23 cellular contexts compared by ENCODE assay signal in the genomic region with DNA sequence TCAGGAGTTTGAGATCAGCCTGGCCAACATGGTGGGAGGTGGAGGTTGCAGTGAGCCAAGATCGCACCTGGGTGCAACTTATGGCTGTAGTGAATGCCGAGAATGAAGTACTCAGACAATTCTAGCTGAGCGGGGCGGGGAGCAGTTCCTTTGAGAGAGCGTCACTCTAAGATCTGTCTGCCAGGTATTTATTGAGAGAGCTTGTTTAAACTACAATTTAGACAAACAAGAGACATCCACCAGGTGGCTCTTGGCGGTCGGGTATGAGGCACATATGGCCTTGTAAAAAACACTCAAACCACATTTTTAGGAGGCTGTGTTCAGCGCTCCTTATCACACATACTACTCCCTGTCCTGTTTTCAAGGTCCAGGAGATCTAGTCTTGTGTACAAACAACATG. TPM values are rescaled to one million over a fixed set of nuclear protein-coding genes. Genes with fewer than 3 reads are reported as not detected.
DNase-seq lines count a peak whose midpoint lies in the region; ATAC-seq, FAIRE-seq and TF ChIP-seq lines count a peak whose summit lies in the region.
"Had no signal": no experiment of that assay in that cellular context is flagged by ENCODE, and none has a peak within 500 bp of the region (broad histone marks: within the 10 kb centered on the region; RNA-seq: fewer than 3 reads in every experiment).

No MANE protein-coding gene starts in this region.

- no CpG with 5 or more reads among the region's 8 CpGs for WGBS in H9 (ENCODE audit: extremely low coverage, insufficient read length, low lambda C conversion rate)
- 3% methylated on average over 8 of the region's 8 CpGs for WGBS in HepG2 (ENCODE audit: low lambda C conversion rate)
- WGBS in esophagus muscularis mucosa = 88% methylated on average over 8 of the region's 8 CpGs

- H3K4me3 Mint-ChIP-seq in H9 = no peak overlapping the region
- H3K4me3 Mint-ChIP-seq: dendritic cell treated with granulocyte-macrophage colony-stimulating factor and Interleukin-4, amounts not matched to agents 40 ng/mL and 50 ng/mL, for 4 days had no signal

- H3K9me3 ChIP-seq in H9 (ENCODE audit: control insufficient read depth, low read depth, low read length) = no peaks in the 10 kb centered on the region
- no peaks in the 10 kb centered on the region for H3K9me3 ChIP-seq in OCI-LY3 (ENCODE audit: insufficient read depth, low read length)
- no peaks in the 10 kb centered on the region for H3K9me3 ChIP-seq in HepG2 (ENCODE audit: low read length)
- no peaks in the 10 kb centered on the region for H3K9me3 ChIP-seq in esophagus muscularis mucosa
- H3K9me3 ChIP-seq: SJSA1, spleen had no signal

- no peaks in the 10 kb centered on the region for H3K79me1 ChIP-seq in H9 (ENCODE audit: insufficient read depth, low read depth, low read length, poor library complexity, severe bottlenecking)

- TF ChIP-seq CTCF in H9 (conservative IDR thresholded peaks at IDR 0.05) (no peak), OCI-LY3 (IDR thresholded peaks at IDR 0.05; ENCODE audit: low read depth, low read length) (peak; percentile 27; the same call in 1 of the 2 replicates), HepG2 (CRISPR knock-in tag; IDR thresholded peaks at IDR 0.05) (peak; percentile 45), esophagus muscularis mucosa (IDR thresholded peaks at IDR 0.05) (no peak)

- no peak overlapping the region for H3T11ph ChIP-seq in H9 (ENCODE audit: low read length)

- H2BK5ac ChIP-seq in H9 (ENCODE audit: insufficient read length, low read length) = no peak overlapping the region

- H3K14ac ChIP-seq in H9 (ENCODE audit: insufficient read depth, low read length) = no peak overlapping the region

- H2AK5ac ChIP-seq in H9 (ENCODE audit: insufficient read length, low read length) = no peak overlapping the region

- POLR2A ChIA-PET in HepG2 (lab: Yijun Ruan, JAX) = no interaction called here

- peak; percentile 49 for ATAC-seq in HepG2
- ATAC-seq: Panc1 had no signal

- H4K91ac ChIP-seq in H9 (ENCODE audit: insufficient read length, low read depth, low read length) = no peak overlapping the region

- H3K4me1 Mint-ChIP-seq in H9 = no peaks in the 10 kb centered on the region

- H3K18ac ChIP-seq in H9 (ENCODE audit: insufficient read length, low read depth, low read length) = no peak overlapping the region

- H2BK20ac ChIP-seq in H9 (ENCODE audit: low read depth, low read length, poor library complexity, severe bottlenecking) = no peak overlapping the region

- no peak overlapping the region for H4K8ac ChIP-seq in H9 (replicated peaks; ENCODE audit: insufficient read length, low read depth, low read length)

- TF ChIP-seq EP300 in HepG2 (IDR thresholded peaks at IDR 0.05; ENCODE audit: low read depth in 2 of 2, low read length in 2 of 2) (no peak), HepG2 (CRISPR knock-in tag; IDR thresholded peaks at IDR 0.05; ENCODE audit: borderline replicate concordance) (no peak), esophagus muscularis mucosa (IDR thresholded peaks at IDR 0.05) (no peak)

- CTCF ChIA-PET in HepG2 (lab: Yijun Ruan, JAX; ENCODE audit: low intra/inter-chr PET ratio, low total read pairs) = interaction anchor here (1.4 kb wide), 1 partner anchor 104 kb away, joined by 5 read pairs; no protein-coding TSS in a partner anchor

- H3K79me2 ChIP-seq in H9 (ENCODE audit: insufficient read depth, low read length) (no peaks in the 10 kb centered on the region), OCI-LY3 (ENCODE audit: low read length) (no peaks in the 10 kb centered on the region), HepG2 (ENCODE audit: insufficient read depth, low read length) (no peaks in the 10 kb centered on the region)

- no peak overlapping the region for H2BK120ac ChIP-seq in H9 (ENCODE audit: low read depth, low read length, poor library complexity, severe bottlenecking)

- H3K27me3 ChIP-seq in H9 (ENCODE audit: insufficient read depth, low read length) (no peaks in the 10 kb centered on the region), OCI-LY3 (ENCODE audit: low read depth, low read length) (no peaks in the 10 kb centered on the region), HepG2 (ENCODE audit: control insufficient read depth in 1 of 2, insufficient read depth in 2 of 2, low read length in 2 of 2) (peaks cover 3 to 32% of the 10 kb centered on the region in 2 experiments; a peak in 3 of 5 replicates), esophagus muscularis mucosa (peaks cover 0 to 3% (median 0%) of the 10 kb centered on the region in 4 donors)
- H3K27me3 ChIP-seq: cardiac muscle cell, SJSA1, spleen had no signal

- no peak for TF ChIP-seq RAD21 in HepG2 (CRISPR knock-in tag; IDR thresholded peaks at IDR 0.05)

- peak overlapping the region in 2 of 3 experiments; percentile 59 to 95; a peak in 4 of 7 replicates for H3K27ac Mint-ChIP-seq in H9
- H3K27ac Mint-ChIP-seq: dendritic cell treated with granulocyte-macrophage colony-stimulating factor and Interleukin-4, amounts not matched to agents 40 ng/mL and 50 ng/mL, for 4 days had no signal

- DNase-seq in H9 (no peak), NCI-H2029 (lab: John Stamatoyannopoulos, UW) (peak; percentile 17), HepG2 (ENCODE audit: low spot score) (peak; percentile 28), NAMALWA (ENCODE audit: low spot score) (no peak), substantia nigra (lab: John Stamatoyannopoulos, UW) (no peak), SW 1271 (lab: John Stamatoyannopoulos, UW) (no peak), esophagus muscularis mucosa (ENCODE audit: extremely low spot score) (no peak)
- DNase-seq: activated CD4-positive, alpha-beta T cell treated with anti-CD3 and anti-CD28 coated beads, Interleukin-2, amount 50 U/mL, for 48 hours; activated naive CD4-positive, alpha-beta T cell treated with Interleukin-2 at 50 U/mL for 16 hours; amygdala; foreskin fibroblast; hippocampal formation; NCI-H2107; nucleus accumbens; retina; spleen had no signal

- H3K4ac ChIP-seq in H9 (ENCODE audit: low read depth, low read length) = no peak overlapping the region

- in situ Hi-C loops in HepG2 (cut with HindIII; ENCODE audit: extremely low pct_ligation_motif_present, low pct_unique_long_range_greater_than_20kb) = no loop called here

- no peaks in the 10 kb centered on the region for H3K9me3 Mint-ChIP-seq in H9
- H3K9me3 Mint-ChIP-seq: dendritic cell treated with granulocyte-macrophage colony-stimulating factor and Interleukin-4, amounts not matched to agents 40 ng/mL and 50 ng/mL, for 4 days had no signal

- no peak overlapping the region for H3K4me2 ChIP-seq in H9 (ENCODE audit: insufficient read depth, insufficient read length, low read length)
- H3K4me2 ChIP-seq in OCI-LY3 (ENCODE audit: low read length) = no peak overlapping the region
- H3K4me2 ChIP-seq in HepG2 (ENCODE audit: low read depth, low read length) = no peak overlapping the region

- no peak overlapping the region for H3K56ac ChIP-seq in H9 (ENCODE audit: insufficient read length, low read depth, low read length)

- no peak overlapping the region for H4K5ac ChIP-seq in H9 (ENCODE audit: insufficient read length, low read depth, low read length)

- TF ChIP-seq POLR2A in HepG2 (IDR thresholded peaks at IDR 0.05; ENCODE audit: insufficient read depth in 1 of 2, low read depth in 2 of 2, low read length in 2 of 2) (no peak), esophagus muscularis mucosa (IDR thresholded peaks at IDR 0.05; ENCODE audit: low read depth) (no peak)

- H3K4me3 ChIP-seq in OCI-LY3 (ENCODE audit: low read length) (no peak overlapping the region), HepG2 (replicated peaks in 1 of 3; ENCODE audit: insufficient read depth in 1 of 3, low read depth in 2 of 3, low read length in 3 of 3) (no peak overlapping the region), esophagus muscularis mucosa (no peak overlapping the region)
- H3K4me3 ChIP-seq: cardiac muscle cell, lung, SJSA1, spleen had no signal

- BruUV-seq in HepG2 (replicated peaks; lab: Mats Ljungman, UMichigan) = no TSS peak

- H3K23ac ChIP-seq in H9 (ENCODE audit: insufficient read length, low read depth, low read length) = no peak overlapping the region

- H3K36me3 ChIP-seq in OCI-LY3 (replicated peaks; ENCODE audit: low read depth, low read length) = no peaks in the 10 kb centered on the region
- no peaks in the 10 kb centered on the region for H3K36me3 ChIP-seq in HepG2 (replicated peaks in 1 of 2; ENCODE audit: control insufficient read depth in 1 of 2, insufficient read depth in 2 of 2, low read length in 2 of 2)
- H3K36me3 ChIP-seq in esophagus muscularis mucosa = no peaks in the 10 kb centered on the region
- H3K36me3 ChIP-seq: SJSA1 had no signal

- FAIRE-seq in HepG2 (lab: Jason Lieb, UNC) = peak; percentile 15

- intact Hi-C loops in HepG2 (cut with micrococcal nuclease; ENCODE audit: unreplicated experiment) = no loop called here
- intact Hi-C loops in esophagus muscularis mucosa (cut with DNase I) = no loop called here

- H2BK12ac ChIP-seq in H9 (ENCODE audit: insufficient read length, low read depth, low read length) = no peak overlapping the region

- no peaks in the 10 kb centered on the region for H3K23me2 ChIP-seq in H9 (ENCODE audit: insufficient read length, low read depth, low read length, poor library complexity, severe bottlenecking)

- no peaks in the 10 kb centered on the region for H3K27me3 Mint-ChIP-seq in H9 (ENCODE audit: low read depth)

- no peak overlapping the region for H2AFZ ChIP-seq in H9 (ENCODE audit: low read length)
- H2AFZ ChIP-seq in OCI-LY3 (ENCODE audit: low read depth, low read length) = no peak overlapping the region
- no peak overlapping the region for H2AFZ ChIP-seq in HepG2 (ENCODE audit: low read length)

- H4K20me1 ChIP-seq in H9 (ENCODE audit: control insufficient read depth, insufficient read depth, insufficient read length) = no peaks in the 10 kb centered on the region
- no peaks in the 10 kb centered on the region for H4K20me1 ChIP-seq in OCI-LY3 (ENCODE audit: insufficient read depth, low read length)
- H4K20me1 ChIP-seq in HepG2 (ENCODE audit: insufficient read depth, low read length) = no peaks in the 10 kb centered on the region

- H3K9ac ChIP-seq in H9 (ENCODE audit: extremely low read depth, insufficient read length, low read length) = no peak overlapping the region
- no peak overlapping the region for H3K9ac ChIP-seq in OCI-LY3 (ENCODE audit: low read length)
- H3K9ac ChIP-seq in HepG2 (ENCODE audit: insufficient read depth, low read depth, low read length) = no peak overlapping the region

- H3K4me1 ChIP-seq in H9 (ENCODE audit: insufficient read depth, low read length) (no peaks in the 10 kb centered on the region), OCI-LY3 (ENCODE audit: low read length) (no peaks in the 10 kb centered on the region), HepG2 (ENCODE audit: insufficient read depth, low read length) (peaks cover 8% of the 10 kb centered on the region; the same call in 1 of the 2 replicates), esophagus muscularis mucosa (no peaks in the 10 kb centered on the region)
- H3K4me1 ChIP-seq: SJSA1 had no signal

- no peak overlapping the region for H2BK15ac ChIP-seq in H9 (ENCODE audit: low read depth, low read length)

- peaks cover 39 to 81% (median 50%) of the 10 kb centered on the region in 3 experiments; a peak in 6 of 7 replicates for H3K36me3 Mint-ChIP-seq in H9 (ENCODE audit: insufficient read depth in 1 of 3, low read depth in 3 of 3)

- H3K27ac ChIP-seq in H9 (ENCODE audit: insufficient read length, low read depth, low read length) (no peak overlapping the region), OCI-LY3 (ENCODE audit: low read length) (no peak overlapping the region), HepG2 (ENCODE audit: extremely low read length, insufficient read depth, low read length) (no peak overlapping the region), substantia nigra (ENCODE audit: low read depth, low read length, poor library complexity, severe bottlenecking) (no peak overlapping the region), esophagus muscularis mucosa (replicated peaks in 1 of 4) (no peak overlapping the region)
- H3K27ac ChIP-seq: cardiac muscle cell, epithelial cell of prostate, SJSA1, spleen had no signal

RNA-seq across cellular contexts. Expression of a gene that starts 40.6 kb away (rescaled TPM):
- total RNA-seq in H9 (2021) (202 and 237 TPM in 2 replicates), HepG2 (2016; rRNA removed; fragmentation: Illumina TruSeq; extraction: Trizol) (0.70 and 0.95 TPM in 2 replicates), esophagus muscularis mucosa (under 1 TPM; 0.17 to 0.83 (median 0.51) TPM)
- 0.10 and 0.18 TPM in 2 replicates for total RNA-seq in HepG2 (2016; cell fraction: cytosol; rRNA removed; fragmentation: Illumina TruSeq; extraction: Trizol; ENCODE audit: low read depth)
- 0.51 and 1.0 TPM in 2 replicates for total RNA-seq in HepG2 (2016; cell fraction: insoluble cytoplasmic fraction; rRNA removed; fragmentation: Illumina TruSeq; extraction: Trizol)
- 0.17 and 0.31 TPM in 2 replicates for total RNA-seq in HepG2 (2016; cell fraction: membrane; rRNA removed; fragmentation: Illumina TruSeq; extraction: Trizol)
- total RNA-seq in HepG2 (2016; cell fraction: nucleus; rRNA removed; fragmentation: Illumina TruSeq; extraction: Trizol) = 1.9 and 2.1 TPM in 2 replicates
- 9.8 and 10.0 TPM in 2 replicates for polyA plus RNA-seq in HepG2 (2011; rRNA removed)
- polyA plus RNA-seq in HepG2 (2011; cell fraction: cytosol; rRNA removed) = 3.0 and 7.2 TPM in 2 replicates
- 4.1 and 7.8 TPM in 2 replicates for polyA plus RNA-seq in HepG2 (2011; cell fraction: nucleus; rRNA removed)
- 25.1 and 45.8 TPM in 2 replicates for polyA plus RNA-seq in HepG2 (2012)
- polyA plus RNA-seq in HepG2 (2016; cell fraction: cytosol; fragmentation: Illumina TruSeq; extraction: Trizol; ENCODE audit: low read depth) = 0.11 and 0.24 TPM in 2 replicates
- polyA plus RNA-seq in HepG2 (2016; cell fraction: insoluble cytoplasmic fraction; fragmentation: Illumina TruSeq; extraction: Trizol; ENCODE audit: low read depth) = 0.56 and 1.3 TPM in 2 replicates
- polyA plus RNA-seq in HepG2 (2016; cell fraction: membrane; fragmentation: Illumina TruSeq; extraction: Trizol; ENCODE audit: low read depth) = 0.18 and 0.21 TPM in 2 replicates
- 2.6 and 4.5 TPM in 2 replicates for polyA plus RNA-seq in HepG2 (2016; cell fraction: nucleus; fragmentation: Illumina TruSeq; extraction: Trizol; ENCODE audit: insufficient read depth, low read depth)
- 1.1 and 21.8 TPM in 2 replicates for polyA minus RNA-seq in HepG2 (2011; rRNA and poly(A)+ RNA removed; ENCODE audit: low replicate concordance)
- polyA minus RNA-seq in HepG2 (2011; cell fraction: cytosol; rRNA and poly(A)+ RNA removed) = 16.0 and 28.9 TPM in 2 replicates
- 5.7 and 10.7 TPM in 2 replicates for polyA minus RNA-seq in HepG2 (2011; cell fraction: nucleus; rRNA and poly(A)+ RNA removed)

RNA-seq across cellular contexts. Expression of a gene that starts 51.4 kb away (rescaled TPM):
- total RNA-seq in H9 (2021) (92.9 and 97.2 TPM in 2 replicates), HepG2 (2016; rRNA removed; fragmentation: Illumina TruSeq; extraction: Trizol) (not detected in 2 replicates), esophagus muscularis mucosa (under 1 TPM in 3 of 4 donors, not detected in 1; 0.19 to 0.83 (median 0.75) TPM)
- total RNA-seq in HepG2 (2016; cell fraction: cytosol; rRNA removed; fragmentation: Illumina TruSeq; extraction: Trizol; ENCODE audit: low read depth) = not detected in 2 replicates
- total RNA-seq in HepG2 (2016; cell fraction: insoluble cytoplasmic fraction; rRNA removed; fragmentation: Illumina TruSeq; extraction: Trizol) = not detected in 2 replicates
- total RNA-seq in HepG2 (2016; cell fraction: membrane; rRNA removed; fragmentation: Illumina TruSeq; extraction: Trizol) = not detected in 2 replicates
- 0.22 TPM in 1 of 2 replicates, not detected in the other for total RNA-seq in HepG2 (2016; cell fraction: nucleus; rRNA removed; fragmentation: Illumina TruSeq; extraction: Trizol)
- 0.11 and 0.57 TPM in 2 replicates for polyA plus RNA-seq in HepG2 (2011; rRNA removed)
- 0.09 and 0.32 TPM in 2 replicates for polyA plus RNA-seq in HepG2 (2011; cell fraction: cytosol; rRNA removed)
- polyA plus RNA-seq in HepG2 (2011; cell fraction: nucleus; rRNA removed) = 0.19 and 0.23 TPM in 2 replicates
- 0.12 and 0.25 TPM in 2 replicates for polyA plus RNA-seq in HepG2 (2012)
- not detected in 2 replicates for polyA plus RNA-seq in HepG2 (2016; cell fraction: cytosol; fragmentation: Illumina TruSeq; extraction: Trizol; ENCODE audit: low read depth)
- polyA plus RNA-seq in HepG2 (2016; cell fraction: insoluble cytoplasmic fraction; fragmentation: Illumina TruSeq; extraction: Trizol; ENCODE audit: low read depth) = 0.22 TPM in 1 of 2 replicates, not detected in the other
- polyA plus RNA-seq in HepG2 (2016; cell fraction: membrane; fragmentation: Illumina TruSeq; extraction: Trizol; ENCODE audit: low read depth) = not detected in 2 replicates
- polyA plus RNA-seq in HepG2 (2016; cell fraction: nucleus; fragmentation: Illumina TruSeq; extraction: Trizol; ENCODE audit: insufficient read depth, low read depth) = not detected in 2 replicates
- 1.1 TPM in 1 of 2 replicates, not detected in the other for polyA minus RNA-seq in HepG2 (2011; rRNA and poly(A)+ RNA removed; ENCODE audit: low replicate concordance)
- not detected in 2 replicates for polyA minus RNA-seq in HepG2 (2011; cell fraction: cytosol; rRNA and poly(A)+ RNA removed)
- not detected in 2 replicates for polyA minus RNA-seq in HepG2 (2011; cell fraction: nucleus; rRNA and poly(A)+ RNA removed)

Comparison
In these comparisons a context has a peak if more than half of its experiments do, and no peak if none do; other contexts are left out.
1. DNase-seq: peak in NCI-H2029 (single experiment) and HepG2 (single experiment); none in H9 (single experiment), NAMALWA (single experiment), substantia nigra (0 of 49), SW 1271 (0 of 2) and esophagus muscularis mucosa (single experiment).
2. CTCF ChIP-seq: peak in OCI-LY3 (single experiment) and HepG2 (single experiment); none in H9 (single experiment) and esophagus muscularis mucosa (0 of 3).
3. RNA of a gene that starts 40.6 kb away (total RNA-seq): 202 to 237 TPM in H9; 0.10 to 2.1 TPM in HepG2 and 0.17 to 0.83 TPM in esophagus muscularis mucosa; every median in the first group is over 10 times any median in the second.
4. RNA of a gene that starts 51.4 kb away (total RNA-seq): 92.9 to 97.2 TPM in H9; 0.19 to 0.83 TPM in esophagus muscularis mucosa and 0.22 TPM in HepG2; every median in the first group is over 10 times any median in the second.